8 cellular contexts compared by ENCODE assay signal in the genomic region with DNA sequence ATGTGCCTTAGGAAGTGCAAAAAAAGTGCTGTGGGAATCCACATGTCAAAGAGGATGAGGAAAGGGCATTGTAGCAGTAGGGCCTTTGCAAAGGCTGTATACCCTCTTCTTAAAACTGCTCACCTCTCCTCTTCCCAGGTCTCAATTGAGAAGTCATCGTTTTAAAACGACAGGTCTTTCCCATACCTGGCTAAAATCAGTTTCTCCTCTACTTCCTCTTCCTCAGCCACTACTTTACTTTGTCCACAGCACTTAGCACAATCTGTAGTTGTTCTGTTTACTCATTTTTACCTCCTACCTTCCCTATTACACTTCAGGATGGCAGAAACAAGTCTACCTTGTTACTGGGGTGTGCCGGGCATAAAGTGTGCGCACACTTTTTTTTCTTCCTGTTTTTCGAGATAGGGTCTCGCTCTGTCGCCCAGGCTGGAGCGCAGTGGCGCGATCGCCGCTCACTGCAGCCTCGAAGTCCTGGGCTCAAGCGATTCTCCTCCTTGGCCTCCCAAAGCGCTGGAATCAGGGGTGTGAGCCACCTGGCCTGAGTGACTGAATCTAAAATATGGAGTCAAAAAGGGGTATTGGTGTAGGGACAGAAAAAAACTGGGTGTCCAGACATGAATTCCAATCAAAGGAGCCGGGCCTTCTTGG. TPM values are rescaled to one million over a fixed set of nuclear protein-coding genes. Genes with fewer than 3 reads are reported as not detected.
A peak's percentile ranks its signal among the peaks of the same experiment; 100 is the strongest.
DNase-seq lines count a peak whose midpoint lies in the region; ATAC-seq and TF ChIP-seq lines count a peak whose summit lies in the region.

No MANE protein-coding gene starts in this region.

- H3K27me3 ChIP-seq in subcutaneous abdominal adipose tissue (ENCODE audit: control insufficient read depth in 5 of 5, insufficient read depth in 4 of 5, low read length in 5 of 5), result no peaks in the 10 kb centered on the region

- H3K9ac ChIP-seq in subcutaneous abdominal adipose tissue (ENCODE audit: low read length in 5 of 5), result peak overlapping the region in 4 of 5 donors; percentile 75 to 91 (median 81)

- peaks cover 0 to 25% (median 17%) of the 10 kb centered on the region in 5 donors for H3K4me1 ChIP-seq in subcutaneous abdominal adipose tissue (ENCODE audit: control insufficient read depth in 5 of 5, insufficient read depth in 5 of 5, low read length in 5 of 5)

- peak; percentile 17 for ATAC-seq in GM19328 (IDR thresholded peaks at IDR 0.05; ENCODE audit: unreplicated experiment)
- peak; percentile 8 for ATAC-seq in HG03571 (IDR thresholded peaks at IDR 0.05; ENCODE audit: unreplicated experiment)

- TF ChIP-seq CTCF in AG10803 (conservative IDR thresholded peaks at IDR 0.05; ENCODE audit: low read length), result no peak

- no peaks in the 10 kb centered on the region for H3K9me3 ChIP-seq in subcutaneous abdominal adipose tissue (ENCODE audit: control insufficient read depth in 5 of 5, low read length in 5 of 5)

- WGBS in adipose tissue, 3 donors, result 14 to 15% (median 14%) methylated on average over 16 of the region's 16 CpGs

- H3K36me3 ChIP-seq in subcutaneous abdominal adipose tissue (ENCODE audit: control insufficient read depth in 5 of 5, insufficient read depth in 5 of 5, low read length in 5 of 5), result no peaks in the 10 kb centered on the region

- H3K4me3 ChIP-seq in AG10803 (ENCODE audit: low read length) (peak overlapping the region; percentile 71), subcutaneous abdominal adipose tissue (ENCODE audit: low read depth in 1 of 5, low read length in 5 of 5) (peak overlapping the region; percentile 66 to 83 (median 71))

- DNase-seq in AG10803 (ENCODE audit: low read depth) (no peak), inferior parietal cortex (ENCODE audit: extremely low spot score) (peak; percentile 62), NCI-H2227 treated with DMSO at 0.1 percent for 48 hours (lab: John Stamatoyannopoulos, UW) (no peak)
- DNase-seq in effector CD4-positive, alpha-beta T cell, result no peak

- peak overlapping the region; percentile 93 for H3K27ac ChIP-seq in adipose tissue (ENCODE audit: low read depth, low read length)
- peak overlapping the region; percentile 98 for H3K27ac ChIP-seq in subcutaneous abdominal adipose tissue (ENCODE audit: low read depth, low read length)

RNA-seq across cellular contexts. Expression of a gene that starts 9.8 kb away (rescaled TPM):
- polyA plus RNA-seq in adipose tissue, result 100 to 1,000 TPM in 2 of 3 donors, 10 to 100 TPM in 1; 38.8 to 302 (median 104) TPM
